ENCODE assay signal across 2 cellular contexts in the genomic region with DNA sequence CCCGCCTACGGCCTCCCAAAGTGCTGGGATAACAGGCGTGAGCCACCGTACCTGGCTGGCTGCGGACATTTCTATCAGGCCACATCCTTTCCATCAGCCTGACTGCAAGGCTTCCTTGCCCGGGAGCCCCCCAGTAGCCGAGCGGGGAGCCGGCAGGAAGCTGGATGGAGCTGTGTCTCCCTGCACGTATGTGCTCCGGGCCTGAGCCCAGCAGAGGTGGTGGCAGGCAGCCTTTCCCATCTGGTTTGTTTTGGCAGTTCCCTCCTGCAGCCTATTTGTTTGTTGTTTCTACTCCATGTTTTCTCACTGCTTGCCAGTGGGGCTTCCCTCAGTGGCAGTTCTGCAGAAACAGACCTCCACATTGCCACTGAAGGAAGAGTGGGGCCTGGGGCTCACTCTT.
TF ChIP-seq lines count a peak whose summit lies in the region.

No MANE protein-coding gene starts in this region.

TF ChIP-seq in liver, 16 proteins besides CTCF, POLR2A, EP300 and RAD21:
- TF ChIP-seq YY1 (IDR thresholded peaks at IDR 0.05) (peak; percentile 84), FOXA2 (IDR thresholded peaks at IDR 0.05) (no peak), GABPA (IDR thresholded peaks at IDR 0.05 in 1 of 2, conservative IDR thresholded peaks at IDR 0.05 in 1 of 2) (no peak), SP1 (IDR thresholded peaks at IDR 0.05) (no peak)

TF ChIP-seq in HepG2, 621 proteins besides CTCF, POLR2A, EP300 and RAD21:
- TF ChIP-seq JUNB (CRISPR knock-in tag; IDR thresholded peaks at IDR 0.05; ENCODE audit: borderline replicate concordance): no peak
- TF ChIP-seq ETS1 (CRISPR knock-in tag; IDR thresholded peaks at IDR 0.05): no peak
- no peak for TF ChIP-seq ONECUT2 (CRISPR knock-in tag; IDR thresholded peaks at IDR 0.05)
- TF ChIP-seq, protein P1, sequence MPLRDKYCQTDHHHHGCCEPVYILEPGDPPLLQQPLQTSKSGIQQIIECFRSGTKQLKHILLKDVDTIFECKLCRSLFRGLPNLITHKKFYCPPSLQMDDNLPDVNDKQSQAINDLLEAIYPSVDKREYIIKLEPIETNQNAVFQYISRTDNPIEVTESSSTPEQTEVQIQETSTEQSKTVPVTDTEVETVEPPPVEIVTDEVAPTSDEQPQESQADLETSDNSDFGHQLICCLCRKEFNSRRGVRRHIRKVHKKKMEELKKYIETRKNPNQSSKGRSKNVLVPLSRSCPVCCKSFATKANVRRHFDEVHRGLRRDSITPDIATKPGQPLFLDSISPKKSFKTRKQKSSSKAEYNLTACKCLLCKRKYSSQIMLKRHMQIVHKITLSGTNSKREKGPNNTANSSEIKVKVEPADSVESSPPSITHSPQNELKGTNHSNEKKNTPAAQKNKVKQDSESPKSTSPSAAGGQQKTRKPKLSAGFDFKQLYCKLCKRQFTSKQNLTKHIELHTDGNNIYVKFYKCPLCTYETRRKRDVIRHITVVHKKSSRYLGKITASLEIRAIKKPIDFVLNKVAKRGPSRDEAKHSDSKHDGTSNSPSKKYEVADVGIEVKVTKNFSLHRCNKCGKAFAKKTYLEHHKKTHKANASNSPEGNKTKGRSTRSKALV (CRISPR knock-in tag; IDR thresholded peaks at IDR 0.05): no peak
- TF ChIP-seq, protein P2, sequence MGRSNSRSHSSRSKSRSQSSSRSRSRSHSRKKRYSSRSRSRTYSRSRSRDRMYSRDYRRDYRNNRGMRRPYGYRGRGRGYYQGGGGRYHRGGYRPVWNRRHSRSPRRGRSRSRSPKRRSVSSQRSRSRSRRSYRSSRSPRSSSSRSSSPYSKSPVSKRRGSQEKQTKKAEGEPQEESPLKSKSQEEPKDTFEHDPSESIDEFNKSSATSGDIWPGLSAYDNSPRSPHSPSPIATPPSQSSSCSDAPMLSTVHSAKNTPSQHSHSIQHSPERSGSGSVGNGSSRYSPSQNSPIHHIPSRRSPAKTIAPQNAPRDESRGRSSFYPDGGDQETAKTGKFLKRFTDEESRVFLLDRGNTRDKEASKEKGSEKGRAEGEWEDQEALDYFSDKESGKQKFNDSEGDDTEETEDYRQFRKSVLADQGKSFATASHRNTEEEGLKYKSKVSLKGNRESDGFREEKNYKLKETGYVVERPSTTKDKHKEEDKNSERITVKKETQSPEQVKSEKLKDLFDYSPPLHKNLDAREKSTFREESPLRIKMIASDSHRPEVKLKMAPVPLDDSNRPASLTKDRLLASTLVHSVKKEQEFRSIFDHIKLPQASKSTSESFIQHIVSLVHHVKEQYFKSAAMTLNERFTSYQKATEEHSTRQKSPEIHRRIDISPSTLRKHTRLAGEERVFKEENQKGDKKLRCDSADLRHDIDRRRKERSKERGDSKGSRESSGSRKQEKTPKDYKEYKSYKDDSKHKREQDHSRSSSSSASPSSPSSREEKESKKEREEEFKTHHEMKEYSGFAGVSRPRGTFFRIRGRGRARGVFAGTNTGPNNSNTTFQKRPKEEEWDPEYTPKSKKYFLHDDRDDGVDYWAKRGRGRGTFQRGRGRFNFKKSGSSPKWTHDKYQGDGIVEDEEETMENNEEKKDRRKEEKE (IDR thresholded peaks at IDR 0.05): no peak
- TF ChIP-seq, protein P3, sequence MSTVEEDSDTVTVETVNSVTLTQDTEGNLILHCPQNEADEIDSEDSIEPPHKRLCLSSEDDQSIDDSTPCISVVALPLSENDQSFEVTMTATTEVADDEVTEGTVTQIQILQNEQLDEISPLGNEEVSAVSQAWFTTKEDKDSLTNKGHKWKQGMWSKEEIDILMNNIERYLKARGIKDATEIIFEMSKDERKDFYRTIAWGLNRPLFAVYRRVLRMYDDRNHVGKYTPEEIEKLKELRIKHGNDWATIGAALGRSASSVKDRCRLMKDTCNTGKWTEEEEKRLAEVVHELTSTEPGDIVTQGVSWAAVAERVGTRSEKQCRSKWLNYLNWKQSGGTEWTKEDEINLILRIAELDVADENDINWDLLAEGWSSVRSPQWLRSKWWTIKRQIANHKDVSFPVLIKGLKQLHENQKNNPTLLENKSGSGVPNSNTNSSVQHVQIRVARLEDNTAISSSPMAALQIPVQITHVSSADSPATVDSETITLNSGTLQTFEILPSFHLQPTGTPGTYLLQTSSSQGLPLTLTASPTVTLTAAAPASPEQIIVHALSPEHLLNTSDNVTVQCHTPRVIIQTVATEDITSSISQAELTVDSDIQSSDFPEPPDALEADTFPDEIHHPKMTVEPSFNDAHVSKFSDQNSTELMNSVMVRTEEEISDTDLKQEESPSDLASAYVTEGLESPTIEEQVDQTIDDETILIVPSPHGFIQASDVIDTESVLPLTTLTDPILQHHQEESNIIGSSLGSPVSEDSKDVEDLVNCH (CRISPR knock-in tag; IDR thresholded peaks at IDR 0.05): no peak
- TF ChIP-seq CBX5 (CRISPR knock-in tag; IDR thresholded peaks at IDR 0.05; ENCODE audit: borderline replicate concordance): no peak
- TF ChIP-seq, protein P4, sequence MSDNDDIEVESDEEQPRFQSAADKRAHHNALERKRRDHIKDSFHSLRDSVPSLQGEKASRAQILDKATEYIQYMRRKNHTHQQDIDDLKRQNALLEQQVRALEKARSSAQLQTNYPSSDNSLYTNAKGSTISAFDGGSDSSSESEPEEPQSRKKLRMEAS (IDR thresholded peaks at IDR 0.05): no peak
